Comparison of ENCODE assay signal across 19 cellular contexts in the genomic region with DNA sequence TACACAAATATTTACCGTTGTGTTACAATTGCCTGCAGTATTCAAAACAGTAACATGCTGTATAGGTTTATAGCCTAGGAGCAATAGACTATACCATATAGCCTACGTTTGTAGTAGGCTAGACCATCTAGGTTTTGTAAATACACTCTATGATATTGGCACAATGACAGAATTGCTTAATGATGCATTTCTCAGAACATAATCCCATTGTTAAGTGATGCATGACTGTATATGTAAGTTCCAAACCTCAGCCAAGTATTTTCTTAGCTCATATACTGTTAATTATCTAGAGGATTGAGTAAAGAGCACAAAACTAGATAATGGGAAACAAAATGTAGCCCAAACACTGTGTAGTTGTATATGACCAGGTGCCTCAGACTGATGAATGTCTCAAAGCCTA.
"Had no signal": no experiment of that assay in that cellular context is flagged by ENCODE, and none has a peak within 500 bp of the region (broad histone marks: within the 10 kb centered on the region; RNA-seq: fewer than 3 reads in every experiment).

No MANE protein-coding gene starts in this region.

- H3K27me3 Mint-ChIP-seq: activated CD4-positive, alpha-beta T cell treated with anti-CD3 and anti-CD28 coated beads, Interleukin-2, amount 10 ng/mL, durations not matched to agents 24 days and 14 days; natural killer cell treated with Interleukin-12 subunit alpha and Interleukin-12 subunit beta and Interleukin-15 and Interleukin-18, amount 100 ng/mL, for 72 hours had no signal

- ATAC-seq: activated T-cell treated with anti-CD3 and anti-CD28 coated beads, Interleukin-2, amount 50 U/mL, for 4 hours; left lobe of liver; natural killer cell treated with Interleukin-12 subunit alpha and Interleukin-12 subunit beta and Interleukin-15 and Interleukin-18, amount 100 ng/mL, for 72 hours had no signal

- H3K4me3 Mint-ChIP-seq: activated CD4-positive, alpha-beta T cell treated with anti-CD3 and anti-CD28 coated beads, Interleukin-2, amount 10 ng/mL, durations not matched to agents 24 days and 14 days; activated naive CD4-positive, alpha-beta T cell treated with anti-CD3 and anti-CD28 coated beads for 36 hours; activated T-cell treated with anti-CD3 and anti-CD28 coated beads, Interleukin-2, amount 50 U/mL, for 4 hours; mesothelial cell of epicardium; natural killer cell treated with Interleukin-12 subunit alpha and Interleukin-12 subunit beta and Interleukin-15 and Interleukin-18, amount 100 ng/mL, for 72 hours had no signal

- H3K9me3 Mint-ChIP-seq: activated CD4-positive, alpha-beta T cell treated with anti-CD3 and anti-CD28 coated beads, Interleukin-2, amount 10 ng/mL, durations not matched to agents 24 days and 14 days; activated naive CD4-positive, alpha-beta T cell treated with anti-CD3 and anti-CD28 coated beads for 36 hours; mesothelial cell of epicardium had no signal

- H3K36me3 Mint-ChIP-seq: mesothelial cell of epicardium; natural killer cell treated with Interleukin-12 subunit alpha and Interleukin-12 subunit beta and Interleukin-15 and Interleukin-18, amount 100 ng/mL, for 72 hours had no signal

- H3K4me3 ChIP-seq: esophagus muscularis mucosa, lung, tibial artery had no signal

- H3K4me1 Mint-ChIP-seq: activated CD4-positive, alpha-beta T cell treated with anti-CD3 and anti-CD28 coated beads, Interleukin-2, amount 10 ng/mL, durations not matched to agents 24 days and 14 days; mesothelial cell of epicardium had no signal

- DNase-seq: activated CD4-positive, alpha-beta T cell treated with anti-CD3 and anti-CD28 coated beads, Interleukin-2, amount 10 ng/mL, durations not matched to agents 24 days and 14 days; activated CD8-positive, alpha-beta memory T cell treated with anti-CD3 and anti-CD28 coated beads, Interleukin-2, amount 50 U/mL, for 4 hours; activated naive CD4-positive, alpha-beta T cell treated with anti-CD3 and anti-CD28 coated beads for 36 hours; activated T-cell treated with anti-CD3 and anti-CD28 coated beads, Interleukin-2, amount 50 U/mL, for 4 hours; anterior cingulate cortex; cerebellar nuclear complex; effector CD8-positive, alpha-beta T cell; hippocampal formation; stimulated activated CD4-positive, alpha-beta T cell treated with anti-CD3 and anti-CD28 coated beads, Interleukin-1b, Interleukin-23, amount 100 ng/mL, for 48 hours; stimulated activated CD8-positive, alpha-beta memory T cell treated with anti-CD3 and anti-CD28 coated beads, Interleukin-4, amount 100 ng/mL, for 48 hours; stimulated activated naive CD4-positive, alpha-beta T cell treated with Interleukin-2 at 50 U/mL for 16 hours; T-helper 1 cell; T-helper 9 cell; tibial artery had no signal

- H3K27ac Mint-ChIP-seq: activated CD4-positive, alpha-beta T cell treated with anti-CD3 and anti-CD28 coated beads, Interleukin-2, amount 10 ng/mL, durations not matched to agents 24 days and 14 days; activated naive CD4-positive, alpha-beta T cell treated with anti-CD3 and anti-CD28 coated beads for 36 hours; mesothelial cell of epicardium; natural killer cell treated with Interleukin-12 subunit alpha and Interleukin-12 subunit beta and Interleukin-15 and Interleukin-18, amount 100 ng/mL, for 72 hours had no signal
